Comparison of ENCODE assay signal across 13 cellular contexts in the genomic region with DNA sequence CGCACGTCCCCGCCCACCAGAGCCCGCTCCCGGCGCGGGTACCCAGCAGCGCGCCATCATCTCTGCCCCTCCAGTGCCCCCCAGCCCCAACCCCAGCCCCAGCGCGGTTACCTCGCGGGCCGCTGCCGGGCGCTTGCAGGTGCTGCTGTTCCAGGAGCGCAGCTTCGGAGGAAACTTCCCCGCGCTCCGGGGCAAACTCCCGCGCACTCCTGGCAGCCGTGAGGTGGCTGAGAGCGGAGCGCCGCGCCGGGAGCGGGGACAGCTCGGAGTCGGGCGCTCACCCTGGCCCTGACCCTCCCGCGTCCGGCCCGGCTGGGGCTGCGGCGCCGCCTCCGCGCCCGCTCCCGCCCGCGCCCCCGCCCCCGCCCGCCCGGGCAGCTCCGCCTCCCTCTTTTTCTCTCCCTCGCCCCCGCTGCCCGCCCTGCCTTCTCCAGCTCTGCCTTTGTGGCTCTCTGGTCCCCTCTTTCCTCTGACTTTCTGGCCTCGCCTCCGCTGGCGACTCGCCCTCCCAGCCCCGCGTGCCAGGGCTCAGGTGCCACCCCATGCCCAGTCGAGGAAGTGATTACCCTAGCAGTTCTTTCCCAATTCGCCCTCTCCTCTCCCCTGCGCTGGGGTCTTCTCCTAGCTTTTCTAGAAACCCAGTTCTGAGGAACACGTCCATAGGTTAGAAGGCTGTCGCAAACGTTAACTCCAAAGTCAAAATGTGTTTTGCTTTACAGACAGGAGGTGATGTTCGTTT. TPM values are rescaled to one million over a fixed set of nuclear protein-coding genes. Genes with fewer than 3 reads are reported as not detected.
DNase-seq lines count a peak whose midpoint lies in the region; ATAC-seq, FAIRE-seq and TF ChIP-seq lines count a peak whose summit lies in the region.
"Had no signal": no experiment of that assay in that cellular context is flagged by ENCODE, and none has a peak within 500 bp of the region (broad histone marks: within the 10 kb centered on the region; RNA-seq: fewer than 3 reads in every experiment).

A gene with protein sequence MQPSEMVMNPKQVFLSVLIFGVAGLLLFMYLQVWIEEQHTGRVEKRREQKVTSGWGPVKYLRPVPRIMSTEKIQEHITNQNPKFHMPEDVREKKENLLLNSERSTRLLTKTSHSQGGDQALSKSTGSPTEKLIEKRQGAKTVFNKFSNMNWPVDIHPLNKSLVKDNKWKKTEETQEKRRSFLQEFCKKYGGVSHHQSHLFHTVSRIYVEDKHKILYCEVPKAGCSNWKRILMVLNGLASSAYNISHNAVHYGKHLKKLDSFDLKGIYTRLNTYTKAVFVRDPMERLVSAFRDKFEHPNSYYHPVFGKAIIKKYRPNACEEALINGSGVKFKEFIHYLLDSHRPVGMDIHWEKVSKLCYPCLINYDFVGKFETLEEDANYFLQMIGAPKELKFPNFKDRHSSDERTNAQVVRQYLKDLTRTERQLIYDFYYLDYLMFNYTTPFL (minus strand): TSS at position 284 of the 739 bp plus-strand sequence. CDS start 42,499 bp downstream, outside the sequence.

- H3K79me1 ChIP-seq in mesendoderm (ENCODE audit: low read length), result no peaks in the 10 kb centered on the region

- 7% methylated on average over 31 of the region's 67 CpGs for WGBS in A549 (ENCODE audit: missing lambda C conversion rate)
- 1 to 2% methylated on average over 61 to 66 of the region's 67 CpGs for WGBS in ectodermal cell, 2 experiments
- no CpG with 5 or more reads among the region's 67 CpGs for WGBS in mesendoderm (ENCODE audit: extremely low coverage, insufficient coverage, low lambda C conversion rate)

- no peak within 1 kb of the TSS for H2BK15ac ChIP-seq in mesendoderm (replicated peaks; ENCODE audit: low read depth)

- TF ChIP-seq RAD21 in A549 (conservative IDR thresholded peaks at IDR 0.05 in 1 of 2, IDR thresholded peaks at IDR 0.05 in 1 of 2), result no peak

- H3K4me1 ChIP-seq in A549 (no peaks in the 10 kb centered on the region), ectodermal cell (ENCODE audit: control insufficient read depth, insufficient read depth, low read length) (no peaks in the 10 kb centered on the region), mesendoderm (ENCODE audit: control insufficient read depth, low read depth, low read length) (no peaks in the 10 kb centered on the region)

- H3K4me1 Mint-ChIP-seq in activated CD8-positive, alpha-beta memory T cell treated with anti-CD3 and anti-CD28 coated beads, Interleukin-2, amount 10 ng/mL, durations not matched to agents 7 days and 5 days, result peaks cover 1% of the 10 kb centered on the region

- DNase-seq in A549 (ENCODE audit: low read depth in 1 of 2, low spot score in 1 of 2) (no peak), NCI-H146 (lab: John Stamatoyannopoulos, UW) (peak; percentile 85), mesendoderm (peak; percentile 40), NOMO-1 (lab: John Stamatoyannopoulos, UW; ENCODE audit: unreplicated experiment in 2 of 2) (no peak)
- no peak for DNase-seq in activated CD8-positive, alpha-beta memory T cell treated with anti-CD3 and anti-CD28 coated beads, Interleukin-2, amount 10 ng/mL, durations not matched to agents 7 days and 5 days
- DNase-seq: activated gamma-delta T cell; AML-193; stimulated activated naive CD4-positive, alpha-beta T cell had no signal

- no peak within 1 kb of the TSS for H3K4ac ChIP-seq in mesendoderm (ENCODE audit: low read depth, low read length)

- H3K56ac ChIP-seq in mesendoderm (ENCODE audit: low read length), result peak within 1 kb of the TSS; percentile 90

- peak within 1 kb of the TSS; percentile 75 for H3K4me2 ChIP-seq in A549
- H3K4me2 ChIP-seq in mesendoderm (ENCODE audit: low read length), result peak within 1 kb of the TSS; percentile 82

- H3K36me3 ChIP-seq in ectodermal cell (ENCODE audit: control insufficient read depth, insufficient read depth, low read length) (no peaks in the 10 kb centered on the region), mesendoderm (ENCODE audit: control insufficient read depth, insufficient read depth, low read length) (no peaks in the 10 kb centered on the region)

- H4K8ac ChIP-seq in mesendoderm (ENCODE audit: low read depth, low read length), result no peak within 1 kb of the TSS

- no peak within 1 kb of the TSS for H3K4me3 Mint-ChIP-seq in activated CD8-positive, alpha-beta memory T cell treated with anti-CD3 and anti-CD28 coated beads, Interleukin-2, amount 10 ng/mL, durations not matched to agents 7 days and 5 days

- no peak within 1 kb of the TSS for H2AK5ac ChIP-seq in mesendoderm (ENCODE audit: low read length)

- H3K36me3 Mint-ChIP-seq in activated CD8-positive, alpha-beta memory T cell treated with anti-CD3 and anti-CD28 coated beads, Interleukin-2, amount 10 ng/mL, durations not matched to agents 7 days and 5 days, result no peaks in the 10 kb centered on the region

- peaks cover 13% of the 10 kb centered on the region for H3K27me3 Mint-ChIP-seq in activated CD8-positive, alpha-beta memory T cell treated with anti-CD3 and anti-CD28 coated beads, Interleukin-2, amount 10 ng/mL, durations not matched to agents 7 days and 5 days

- no peaks in the 10 kb centered on the region for H3K9me3 Mint-ChIP-seq in activated CD8-positive, alpha-beta memory T cell treated with anti-CD3 and anti-CD28 coated beads, Interleukin-2, amount 10 ng/mL, durations not matched to agents 7 days and 5 days (ENCODE audit: low read depth)

- CTCF ChIA-PET in A549 (lab: Yijun Ruan, JAX), result no interaction called here
- CTCF ChIA-PET in activated CD8-positive, alpha-beta memory T cell treated with anti-CD3 and anti-CD28 coated beads, Interleukin-2, amount 10 ng/mL, durations not matched to agents 7 days and 5 days (lab: Charles Lee), result no interaction called here

- peak within 1 kb of the TSS; percentile 69 for H3K9ac ChIP-seq in mesendoderm (ENCODE audit: low read length)

- no peak within 1 kb of the TSS for H3K27ac Mint-ChIP-seq in activated CD8-positive, alpha-beta memory T cell treated with anti-CD3 and anti-CD28 coated beads, Interleukin-2, amount 10 ng/mL, durations not matched to agents 7 days and 5 days

- FAIRE-seq in A549 (lab: Jason Lieb, UNC), result no peak

- peak within 1 kb of the TSS; percentile 30 for H3K23ac ChIP-seq in mesendoderm (ENCODE audit: low read length)

- H3K27ac ChIP-seq in A549 (no peak within 1 kb of the TSS), ectodermal cell (ENCODE audit: insufficient read depth, low read depth, low read length, poor library complexity, severe bottlenecking) (no peak within 1 kb of the TSS), mesendoderm (ENCODE audit: low read depth, low read length) (no peak within 1 kb of the TSS)

- no peaks in the 10 kb centered on the region for H3K79me2 ChIP-seq in mesendoderm (ENCODE audit: control insufficient read depth, insufficient read depth, low read length)

- H3K27me3 ChIP-seq in ectodermal cell (ENCODE audit: control insufficient read depth, insufficient read depth, low read length, poor library complexity, severe bottlenecking) (peaks cover 46% of the 10 kb centered on the region), mesendoderm (ENCODE audit: insufficient read depth, low read length, poor library complexity) (no peaks in the 10 kb centered on the region)

- peak within 1 kb of the TSS; percentile 97 for H3K18ac ChIP-seq in mesendoderm (ENCODE audit: low read length)

- no peak for TF ChIP-seq POLR2A in A549 (IDR thresholded peaks at IDR 0.05; ENCODE audit: low read length)

- peak within 1 kb of the TSS; percentile 33 for H3K4me3 ChIP-seq in A549
- H3K4me3 ChIP-seq in ectodermal cell (ENCODE audit: insufficient read depth, low read depth, low read length), result peak within 1 kb of the TSS; percentile 27
- peak within 1 kb of the TSS; percentile 31 for H3K4me3 ChIP-seq in mesendoderm (ENCODE audit: low read length)

- no peak for TF ChIP-seq CTCF in A549 (IDR thresholded peaks at IDR 0.05)

- H2BK5ac ChIP-seq in mesendoderm (ENCODE audit: low read length), result no peak within 1 kb of the TSS

- TF ChIP-seq EP300 in A549 (IDR thresholded peaks at IDR 0.05), result no peak

- ATAC-seq in A549 (peak; percentile 39 to 52; a peak in 4 of 6 replicates), HG02884 (IDR thresholded peaks at IDR 0.05; ENCODE audit: unreplicated experiment) (no peak), HG03571 (IDR thresholded peaks at IDR 0.05; ENCODE audit: unreplicated experiment) (no peak)
- no peak for ATAC-seq in activated CD8-positive, alpha-beta memory T cell treated with anti-CD3 and anti-CD28 coated beads, Interleukin-2, amount 10 ng/mL, durations not matched to agents 7 days and 5 days

- H4K5ac ChIP-seq in mesendoderm (ENCODE audit: low read length), result no peak within 1 kb of the TSS

- H3K9me3 ChIP-seq in A549 (no peaks in the 10 kb centered on the region), ectodermal cell (ENCODE audit: control insufficient read depth, low read length) (no peaks in the 10 kb centered on the region)

- POLR2A ChIA-PET in A549 (lab: Yijun Ruan, JAX), result no interaction called here

- H2BK120ac ChIP-seq in mesendoderm (ENCODE audit: low read depth, low read length), result no peak within 1 kb of the TSS

TF ChIP-seq in A549, 52 proteins besides CTCF, POLR2A, EP300 and RAD21:
- TF ChIP-seq, protein P1, sequence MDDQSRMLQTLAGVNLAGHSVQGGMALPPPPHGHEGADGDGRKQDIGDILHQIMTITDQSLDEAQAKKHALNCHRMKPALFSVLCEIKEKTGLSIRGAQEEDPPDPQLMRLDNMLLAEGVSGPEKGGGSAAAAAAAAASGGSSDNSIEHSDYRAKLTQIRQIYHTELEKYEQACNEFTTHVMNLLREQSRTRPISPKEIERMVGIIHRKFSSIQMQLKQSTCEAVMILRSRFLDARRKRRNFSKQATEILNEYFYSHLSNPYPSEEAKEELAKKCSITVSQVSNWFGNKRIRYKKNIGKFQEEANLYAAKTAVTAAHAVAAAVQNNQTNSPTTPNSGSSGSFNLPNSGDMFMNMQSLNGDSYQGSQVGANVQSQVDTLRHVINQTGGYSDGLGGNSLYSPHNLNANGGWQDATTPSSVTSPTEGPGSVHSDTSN (IDR thresholded peaks at IDR 0.05), result no peak
- no peak for TF ChIP-seq HDAC2 (IDR thresholded peaks at IDR 0.05)

RNA-seq across cellular contexts. Expression of the gene that starts here (rescaled TPM):
- polyA plus RNA-seq in A549 (2011; rRNA removed), result 0.03 and 0.06 TPM in 2 replicates
- not detected in 2 replicates for polyA plus RNA-seq in A549 (2012; cell fraction: cytosol; rRNA removed)
- not detected in 2 replicates for polyA plus RNA-seq in A549 (2012; cell fraction: nucleus; rRNA removed)
- not detected in 3 replicates for polyA plus RNA-seq in A549 (2017; fragmentation: RNase III; extraction: RNeasy Plus Mini Kit Qiagen cat#74134 plus additional on column Dnase treatment)
- not detected in 2 replicates for polyA minus RNA-seq in A549 (2011; rRNA and poly(A)+ RNA removed)
- 1.2 TPM for polyA plus RNA-seq in ectodermal cell (2013, experiment 1 of 4)
- 2.1 TPM for polyA plus RNA-seq in ectodermal cell (2013, experiment 2 of 4)
- polyA plus RNA-seq in ectodermal cell (2013, experiment 3 of 4), result 0.96 TPM
- polyA plus RNA-seq in ectodermal cell (2013, experiment 4 of 4), result 0.85 TPM
- polyA plus RNA-seq in mesendoderm (2013, experiment 1 of 2), result 11.0 TPM
- 11.0 TPM for polyA plus RNA-seq in mesendoderm (2013, experiment 2 of 2)
- not detected for total RNA-seq in activated CD8-positive, alpha-beta memory T cell treated with anti-CD3 and anti-CD28 coated beads, Interleukin-2, amount 10 ng/mL, durations not matched to agents 7 days and 5 days
- total RNA-seq: lung microvascular endothelial cell, NCI-H460 had no signal

Comparison
In these comparisons a context has a peak if more than half of its experiments do, and no peak if none do; other contexts are left out.
1. Peak in ATAC-seq, H3K4me3 ChIP-seq and H3K4me2 ChIP-seq in A549; RNA of the gene not detected or under 1 TPM.
2. DNase-seq: peak in NCI-H146 (single experiment) and mesendoderm (single experiment); none in A549 (0 of 2), NOMO-1 (0 of 2) and activated CD8-positive, alpha-beta memory T cell treated with anti-CD3 and anti-CD28 coated beads, Interleukin-2, amount 10 ng/mL, durations not matched to agents 7 days and 5 days (single experiment).
3. Peak in every context shown above with its lines, with median percentiles within 50 percentile points of each other: H3K4me3 ChIP-seq.